ENCODE assay signal across 22 cellular contexts in genomic region chr16:85810742-85811115, GRCh38.
"Had no signal": no experiment of that assay in that cellular context is flagged by ENCODE, and none has a peak within 500 bp of the region (broad histone marks: within the 10 kb centered on the region; RNA-seq: fewer than 3 reads in every experiment).

No MANE protein-coding gene starts in this region.

- H3K4me3 Mint-ChIP-seq: immature natural killer cell; naive thymus-derived CD8-positive, alpha-beta T cell; nephron; neural crest cell; stimulated activated effector memory CD8-positive, alpha-beta T cell treated with anti-CD3 and anti-CD28 coated beads, Interleukin-12 subunit alpha, Interleukin-12 subunit beta, amount 100 ng/mL, for 72 hours had no signal

- H3K27ac Mint-ChIP-seq: immature natural killer cell, nephron had no signal

- ATAC-seq: left lung; lower lobe of right lung; sciatic nerve; stimulated activated effector memory CD8-positive, alpha-beta T cell treated with anti-CD3 and anti-CD28 coated beads, Interleukin-12 subunit alpha, Interleukin-12 subunit beta, amount 100 ng/mL, for 72 hours had no signal

- DNase-seq: heart left ventricle; hypothalamus; immature natural killer cell; left lung; mammary epithelial cell; mesenchymal stem cell; nucleus accumbens; retina; right cardiac atrium; stimulated activated CD4-positive, alpha-beta T cell treated with anti-CD3 and anti-CD28 coated beads, Interleukin-12 subunit alpha, Interleukin-12 subunit beta, amount 100 ng/mL, for 4 hours; stimulated activated CD4-positive, alpha-beta T cell treated with anti-CD3 and anti-CD28 coated beads, Interleukin-15, amount 100 ng/mL, for 24 hours; stimulated activated CD4-positive, alpha-beta T cell treated with anti-CD3 and anti-CD28 coated beads, Interleukin-2, amount 100 ng/mL, for 24 hours; stimulated activated CD4-positive, alpha-beta T cell treated with anti-CD3 and anti-CD28 coated beads, Interleukin-4, amount 100 ng/mL, for 1 hour; stimulated activated naive CD4-positive, alpha-beta T cell treated with Interleukin-2 at 50 U/mL for 16 hours; trophoblast cell; uterus had no signal

- H3K4me1 Mint-ChIP-seq: immature natural killer cell; nephron; neural crest cell; stimulated activated effector memory CD8-positive, alpha-beta T cell treated with anti-CD3 and anti-CD28 coated beads, Interleukin-12 subunit alpha, Interleukin-12 subunit beta, amount 100 ng/mL, for 72 hours had no signal

- H3K9me3 Mint-ChIP-seq: immature natural killer cell; naive thymus-derived CD8-positive, alpha-beta T cell; nephron; neural crest cell; stimulated activated effector memory CD8-positive, alpha-beta T cell treated with anti-CD3 and anti-CD28 coated beads, Interleukin-12 subunit alpha, Interleukin-12 subunit beta, amount 100 ng/mL, for 72 hours had no signal
